Comparison of ENCODE assay signal across 1 cellular context in the genomic region with DNA sequence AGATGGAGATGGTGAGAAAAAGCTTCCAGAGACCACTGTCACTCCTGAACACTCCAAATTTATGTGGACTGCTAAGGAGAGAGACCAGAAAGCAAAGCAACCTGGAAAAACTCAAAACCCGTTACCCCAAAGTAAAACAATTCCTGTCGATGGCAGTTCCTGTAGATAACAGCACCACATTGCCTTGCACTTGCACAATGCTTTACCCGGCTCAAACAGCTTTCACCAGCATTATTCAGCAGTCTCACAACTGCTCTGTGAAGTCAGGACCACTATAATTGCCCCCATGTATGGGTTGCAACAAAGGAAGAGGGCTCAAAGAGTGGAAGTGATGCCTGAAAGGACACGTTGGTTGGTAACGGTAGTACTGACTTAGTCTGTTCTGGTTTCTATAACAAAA.
TF ChIP-seq lines count a peak whose summit lies in the region.

No MANE protein-coding gene starts in this region.

TF ChIP-seq in SK-N-SH treated with all-trans-retinoic acid at 6 μM for 48 hours, 23 proteins besides CTCF, POLR2A, EP300 and RAD21 (continued from another document):
- TF ChIP-seq, protein P1, sequence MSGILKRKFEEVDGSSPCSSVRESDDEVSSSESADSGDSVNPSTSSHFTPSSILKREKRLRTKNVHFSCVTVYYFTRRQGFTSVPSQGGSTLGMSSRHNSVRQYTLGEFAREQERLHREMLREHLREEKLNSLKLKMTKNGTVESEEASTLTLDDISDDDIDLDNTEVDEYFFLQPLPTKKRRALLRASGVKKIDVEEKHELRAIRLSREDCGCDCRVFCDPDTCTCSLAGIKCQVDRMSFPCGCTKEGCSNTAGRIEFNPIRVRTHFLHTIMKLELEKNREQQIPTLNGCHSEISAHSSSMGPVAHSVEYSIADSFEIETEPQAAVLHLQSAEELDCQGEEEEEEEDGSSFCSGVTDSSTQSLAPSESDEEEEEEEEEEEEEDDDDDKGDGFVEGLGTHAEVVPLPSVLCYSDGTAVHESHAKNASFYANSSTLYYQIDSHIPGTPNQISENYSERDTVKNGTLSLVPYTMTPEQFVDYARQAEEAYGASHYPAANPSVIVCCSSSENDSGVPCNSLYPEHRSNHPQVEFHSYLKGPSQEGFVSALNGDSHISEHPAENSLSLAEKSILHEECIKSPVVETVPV (CRISPR knock-in tag; IDR thresholded peaks at IDR 0.05) = no peak
- TF ChIP-seq TOX (CRISPR knock-in tag; IDR thresholded peaks at IDR 0.05; ENCODE audit: borderline replicate concordance) = no peak
- TF ChIP-seq ISL1 (CRISPR knock-in tag; IDR thresholded peaks at IDR 0.05) = no peak
- no peak for TF ChIP-seq ZC3H10 (CRISPR knock-in tag; IDR thresholded peaks at IDR 0.05)
- TF ChIP-seq, protein P2, sequence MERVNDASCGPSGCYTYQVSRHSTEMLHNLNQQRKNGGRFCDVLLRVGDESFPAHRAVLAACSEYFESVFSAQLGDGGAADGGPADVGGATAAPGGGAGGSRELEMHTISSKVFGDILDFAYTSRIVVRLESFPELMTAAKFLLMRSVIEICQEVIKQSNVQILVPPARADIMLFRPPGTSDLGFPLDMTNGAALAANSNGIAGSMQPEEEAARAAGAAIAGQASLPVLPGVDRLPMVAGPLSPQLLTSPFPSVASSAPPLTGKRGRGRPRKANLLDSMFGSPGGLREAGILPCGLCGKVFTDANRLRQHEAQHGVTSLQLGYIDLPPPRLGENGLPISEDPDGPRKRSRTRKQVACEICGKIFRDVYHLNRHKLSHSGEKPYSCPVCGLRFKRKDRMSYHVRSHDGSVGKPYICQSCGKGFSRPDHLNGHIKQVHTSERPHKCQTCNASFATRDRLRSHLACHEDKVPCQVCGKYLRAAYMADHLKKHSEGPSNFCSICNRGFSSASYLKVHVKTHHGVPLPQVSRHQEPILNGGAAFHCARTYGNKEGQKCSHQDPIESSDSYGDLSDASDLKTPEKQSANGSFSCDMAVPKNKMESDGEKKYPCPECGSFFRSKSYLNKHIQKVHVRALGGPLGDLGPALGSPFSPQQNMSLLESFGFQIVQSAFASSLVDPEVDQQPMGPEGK (CRISPR knock-in tag; IDR thresholded peaks at IDR 0.05; ENCODE audit: borderline replicate concordance) = no peak
- TF ChIP-seq ZNF8 (CRISPR knock-in tag; IDR thresholded peaks at IDR 0.05) = no peak
- no peak for TF ChIP-seq ZNF70 (CRISPR knock-in tag; IDR thresholded peaks at IDR 0.05)
- TF ChIP-seq ZFP30 (CRISPR knock-in tag; IDR thresholded peaks at IDR 0.05) = no peak
- TF ChIP-seq TCF4 (CRISPR knock-in tag; IDR thresholded peaks at IDR 0.05; ENCODE audit: borderline replicate concordance) = no peak
- no peak for TF ChIP-seq ZNF565 (CRISPR knock-in tag; conservative IDR thresholded peaks at IDR 0.05; ENCODE audit: low read depth)
